Comparison of ENCODE assay signal across 2 cellular contexts in genomic region chr9:133491656-133491925, GRCh38.
TF ChIP-seq lines count a peak whose summit lies in the region.

No MANE protein-coding gene starts in this region.

TF ChIP-seq in SK-N-SH, 30 proteins besides CTCF, POLR2A, EP300 and RAD21:
- TF ChIP-seq, protein P1, sequence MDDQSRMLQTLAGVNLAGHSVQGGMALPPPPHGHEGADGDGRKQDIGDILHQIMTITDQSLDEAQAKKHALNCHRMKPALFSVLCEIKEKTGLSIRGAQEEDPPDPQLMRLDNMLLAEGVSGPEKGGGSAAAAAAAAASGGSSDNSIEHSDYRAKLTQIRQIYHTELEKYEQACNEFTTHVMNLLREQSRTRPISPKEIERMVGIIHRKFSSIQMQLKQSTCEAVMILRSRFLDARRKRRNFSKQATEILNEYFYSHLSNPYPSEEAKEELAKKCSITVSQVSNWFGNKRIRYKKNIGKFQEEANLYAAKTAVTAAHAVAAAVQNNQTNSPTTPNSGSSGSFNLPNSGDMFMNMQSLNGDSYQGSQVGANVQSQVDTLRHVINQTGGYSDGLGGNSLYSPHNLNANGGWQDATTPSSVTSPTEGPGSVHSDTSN (IDR thresholded peaks at IDR 0.05) = no peak
- TF ChIP-seq RFX5 (IDR thresholded peaks at IDR 0.05; ENCODE audit: low read length) (no peak), MXI1 (IDR thresholded peaks at IDR 0.05; ENCODE audit: low read depth, low read length) (no peak), FOXM1 (IDR thresholded peaks at IDR 0.05; ENCODE audit: low read depth) (no peak), RCOR1 (IDR thresholded peaks at IDR 0.05; ENCODE audit: low read length) (no peak), POLR2AphosphoS5 (IDR thresholded peaks at IDR 0.05; ENCODE audit: low read depth, low read length) (no peak), RXRA (IDR thresholded peaks at IDR 0.05; ENCODE audit: borderline replicate concordance, low read depth) (no peak), SMC3 (IDR thresholded peaks at IDR 0.05; ENCODE audit: low read depth, low read length) (no peak), GATA2 (CRISPR knock-in tag; IDR thresholded peaks at IDR 0.05) (no peak), GABPA (IDR thresholded peaks at IDR 0.05; ENCODE audit: low read depth) (no peak), REST (IDR thresholded peaks at IDR 0.05; ENCODE audit: low read depth, low read length) (no peak), ELF1 (IDR thresholded peaks at IDR 0.05) (no peak), FOXJ3 (CRISPR knock-in tag; IDR thresholded peaks at IDR 0.05) (no peak), TCF12 (IDR thresholded peaks at IDR 0.05) (no peak), MAX (IDR thresholded peaks at IDR 0.05; ENCODE audit: low read depth) (no peak), TAF1 (IDR thresholded peaks at IDR 0.05; ENCODE audit: borderline replicate concordance, low read depth, low read length) (no peak), EZH2phosphoT487 (IDR thresholded peaks at IDR 0.05; ENCODE audit: borderline replicate concordance, low read depth) (no peak)
- TF ChIP-seq, protein P2, sequence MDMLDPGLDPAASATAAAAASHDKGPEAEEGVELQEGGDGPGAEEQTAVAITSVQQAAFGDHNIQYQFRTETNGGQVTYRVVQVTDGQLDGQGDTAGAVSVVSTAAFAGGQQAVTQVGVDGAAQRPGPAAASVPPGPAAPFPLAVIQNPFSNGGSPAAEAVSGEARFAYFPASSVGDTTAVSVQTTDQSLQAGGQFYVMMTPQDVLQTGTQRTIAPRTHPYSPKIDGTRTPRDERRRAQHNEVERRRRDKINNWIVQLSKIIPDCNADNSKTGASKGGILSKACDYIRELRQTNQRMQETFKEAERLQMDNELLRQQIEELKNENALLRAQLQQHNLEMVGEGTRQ (IDR thresholded peaks at IDR 0.05; ENCODE audit: borderline replicate concordance, low read depth, low read length) = no peak
- TF ChIP-seq, protein P3, sequence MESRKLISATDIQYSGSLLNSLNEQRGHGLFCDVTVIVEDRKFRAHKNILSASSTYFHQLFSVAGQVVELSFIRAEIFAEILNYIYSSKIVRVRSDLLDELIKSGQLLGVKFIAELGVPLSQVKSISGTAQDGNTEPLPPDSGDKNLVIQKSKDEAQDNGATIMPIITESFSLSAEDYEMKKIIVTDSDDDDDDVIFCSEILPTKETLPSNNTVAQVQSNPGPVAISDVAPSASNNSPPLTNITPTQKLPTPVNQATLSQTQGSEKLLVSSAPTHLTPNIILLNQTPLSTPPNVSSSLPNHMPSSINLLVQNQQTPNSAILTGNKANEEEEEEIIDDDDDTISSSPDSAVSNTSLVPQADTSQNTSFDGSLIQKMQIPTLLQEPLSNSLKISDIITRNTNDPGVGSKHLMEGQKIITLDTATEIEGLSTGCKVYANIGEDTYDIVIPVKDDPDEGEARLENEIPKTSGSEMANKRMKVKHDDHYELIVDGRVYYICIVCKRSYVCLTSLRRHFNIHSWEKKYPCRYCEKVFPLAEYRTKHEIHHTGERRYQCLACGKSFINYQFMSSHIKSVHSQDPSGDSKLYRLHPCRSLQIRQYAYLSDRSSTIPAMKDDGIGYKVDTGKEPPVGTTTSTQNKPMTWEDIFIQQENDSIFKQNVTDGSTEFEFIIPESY (IDR thresholded peaks at IDR 0.05; ENCODE audit: borderline replicate concordance, low read depth) = no peak

TF ChIP-seq in SK-N-SH treated with all-trans-retinoic acid at 6 μM for 48 hours, 23 proteins besides CTCF, POLR2A, EP300 and RAD21:
- TF ChIP-seq PPARA (CRISPR knock-in tag; IDR thresholded peaks at IDR 0.05; ENCODE audit: borderline replicate concordance) = no peak
